ENCODE assay signal across 8 cellular contexts in genomic region chr6:125747589-125748533, GRCh38. TPM values are rescaled to one million over a fixed set of nuclear protein-coding genes. Genes with fewer than 3 reads are reported as not detected.
DNase-seq lines count a peak whose midpoint lies in the region; ATAC-seq and TF ChIP-seq lines count a peak whose summit lies in the region.

No MANE protein-coding gene starts in this region.

- H3K36me3 ChIP-seq in endodermal cell (ENCODE audit: control insufficient read depth, insufficient read depth, low read length) (no peaks in the 10 kb centered on the region), mucosa of descending colon (ENCODE audit: low read depth) (no peaks in the 10 kb centered on the region), thymus (ENCODE audit: control insufficient read depth, insufficient read depth) (no peaks in the 10 kb centered on the region)

- H3K36me3 Mint-ChIP-seq in activated CD4-positive, alpha-beta T cell treated with anti-CD3 and anti-CD28 coated beads, Interleukin-2, amount 10 ng/mL, durations not matched to agents 24 days and 14 days (ENCODE audit: low read depth) = peaks cover 6% of the 10 kb centered on the region
- no peaks in the 10 kb centered on the region for H3K36me3 Mint-ChIP-seq in endodermal cell (ENCODE audit: low read depth)

- peaks cover 75% of the 10 kb centered on the region for H3K27me3 Mint-ChIP-seq in activated CD4-positive, alpha-beta T cell treated with anti-CD3 and anti-CD28 coated beads, Interleukin-2, amount 10 ng/mL, durations not matched to agents 24 days and 14 days
- peaks cover 27% of the 10 kb centered on the region for H3K27me3 Mint-ChIP-seq in endodermal cell (ENCODE audit: insufficient read depth)

- H3K4me3 Mint-ChIP-seq in activated CD4-positive, alpha-beta T cell treated with anti-CD3 and anti-CD28 coated beads, Interleukin-2, amount 10 ng/mL, durations not matched to agents 24 days and 14 days = peak overlapping the region; percentile 86
- H3K4me3 Mint-ChIP-seq in endodermal cell = peak overlapping the region; percentile 83

- 0% methylated on average over 20 to 85 of the region's 85 CpGs for WGBS in endodermal cell (ENCODE audit: insufficient coverage in 1 of 2, insufficient read length in 1 of 2), 2 experiments
- 2% methylated on average over 85 of the region's 85 CpGs for WGBS in thymus

- in situ Hi-C loops in Caki2 (cut with HindIII; ENCODE audit: low pct_unique_long_range_greater_than_20kb, low sequenced_read_pairs) = no loop called here

- no peak overlapping the region for H3K27ac Mint-ChIP-seq in activated CD4-positive, alpha-beta T cell treated with anti-CD3 and anti-CD28 coated beads, Interleukin-2, amount 10 ng/mL, durations not matched to agents 24 days and 14 days
- peak overlapping the region; percentile 82 for H3K27ac Mint-ChIP-seq in endodermal cell

- H3K27me3 ChIP-seq in endodermal cell (ENCODE audit: control insufficient read depth, insufficient read depth, low read length, poor library complexity, severe bottlenecking) (peaks cover 61% of the 10 kb centered on the region), thymus (ENCODE audit: control insufficient read depth, insufficient read depth) (peaks cover 63% of the 10 kb centered on the region)

- peak overlapping the region; percentile 27 for H3K9ac ChIP-seq in endodermal cell (ENCODE audit: extremely low read depth, low read length, poor library complexity, severe bottlenecking)

- H3K4me1 ChIP-seq in endodermal cell (ENCODE audit: control insufficient read depth, insufficient read depth, low read length) = peaks cover 5% of the 10 kb centered on the region
- peaks cover 24% of the 10 kb centered on the region for H3K4me1 ChIP-seq in mucosa of descending colon (ENCODE audit: low read depth)
- H3K4me1 ChIP-seq in thymus (ENCODE audit: control insufficient read depth, insufficient read depth, low read length) = peaks cover 22% of the 10 kb centered on the region

- H3K9me3 Mint-ChIP-seq in activated CD4-positive, alpha-beta T cell treated with anti-CD3 and anti-CD28 coated beads, Interleukin-2, amount 10 ng/mL, durations not matched to agents 24 days and 14 days = no peaks in the 10 kb centered on the region
- no peaks in the 10 kb centered on the region for H3K9me3 Mint-ChIP-seq in endodermal cell

- ATAC-seq in mucosa of descending colon (peak; percentile 8), GM18519 (IDR thresholded peaks at IDR 0.05; ENCODE audit: low FRiP score, unreplicated experiment) (no peak)

- TF ChIP-seq CTCF in endodermal cell (conservative IDR thresholded peaks at IDR 0.05) (no peak), mucosa of descending colon (IDR thresholded peaks at IDR 0.05) (no peak)

- intact Hi-C loops in activated CD4-positive, alpha-beta T cell treated with anti-CD3 and anti-CD28 coated beads, Interleukin-2, amount 10 ng/mL, durations not matched to agents 24 days and 14 days (cut with micrococcal nuclease) = loop anchor here (2.0 to 5.0 kb wide), 2 partner anchors 33 to 236 kb away; no protein-coding TSS in a partner anchor
- intact Hi-C loops in mucosa of descending colon (cut with DNase I, micrococcal nuclease) = no loop called here

- H3K27ac ChIP-seq in endodermal cell (ENCODE audit: low read depth, low read length) (no peak overlapping the region), thymus (ENCODE audit: low read depth) (no peak overlapping the region)

- H3K9me3 ChIP-seq in endodermal cell (ENCODE audit: control insufficient read depth, low read length) = no peaks in the 10 kb centered on the region
- no peaks in the 10 kb centered on the region for H3K9me3 ChIP-seq in mucosa of descending colon
- H3K9me3 ChIP-seq in thymus (ENCODE audit: control insufficient read depth) = no peaks in the 10 kb centered on the region

- peaks cover 33% of the 10 kb centered on the region for H3K4me1 Mint-ChIP-seq in activated CD4-positive, alpha-beta T cell treated with anti-CD3 and anti-CD28 coated beads, Interleukin-2, amount 10 ng/mL, durations not matched to agents 24 days and 14 days
- peaks cover 32% of the 10 kb centered on the region for H3K4me1 Mint-ChIP-seq in endodermal cell

- DNase-seq in Caki2 (ENCODE audit: low read depth) = peak; percentile 59
- peak; percentile 15 to 22 for DNase-seq in Kasumi-1 (lab: John Stamatoyannopoulos, UW)
- DNase-seq in activated CD4-positive, alpha-beta T cell treated with anti-CD3 and anti-CD28 coated beads, Interleukin-2, amount 10 ng/mL, durations not matched to agents 24 days and 14 days = peak; percentile 73
- DNase-seq in endodermal cell = peak; percentile 84
- peak; percentile 34 to 58 (median 57) for DNase-seq in mucosa of descending colon
- no peak for DNase-seq in NCI-H128 (lab: John Stamatoyannopoulos, UW; ENCODE audit: unreplicated experiment)

- H3K4me3 ChIP-seq in endodermal cell (ENCODE audit: low read length) = peak overlapping the region; percentile 94
- no peak overlapping the region for H3K4me3 ChIP-seq in mucosa of descending colon
- H3K4me3 ChIP-seq in thymus (ENCODE audit: low read length) = peak overlapping the region; percentile 69

RNA-seq across cellular contexts. Expression of gene HEY2, which starts 1.6 kb away (rescaled TPM):
- total RNA-seq in Caki2 (2014; rRNA removed; shearing (Covaris generic); ENCODE audit: low replicate concordance) = 3.2 TPM in 2 replicates
- total RNA-seq in activated CD4-positive, alpha-beta T cell treated with anti-CD3 and anti-CD28 coated beads, Interleukin-2, amount 10 ng/mL, durations not matched to agents 24 days and 14 days = not detected in 2 replicates
- total RNA-seq in endodermal cell (1 to 10 TPM; 2.3 to 4.3 TPM), mucosa of descending colon (1 to 10 TPM in 2 of 3 donors, under 1 TPM in 1; 0.58 to 2.9 (median 1.5) TPM)
- polyA plus RNA-seq in endodermal cell (2013, experiment 1 of 2) = 2.2 TPM
- 2.6 TPM for polyA plus RNA-seq in endodermal cell (2013, experiment 2 of 2)
- polyA plus RNA-seq in thymus = 2.8 TPM

RNA-seq across cellular contexts. Expression of gene NCOA7, which starts 42.9 kb away (rescaled TPM):
- total RNA-seq in Caki2 (2014; rRNA removed; shearing (Covaris generic); ENCODE audit: low replicate concordance) = 25.9 and 36.1 TPM in 2 replicates
- total RNA-seq in activated CD4-positive, alpha-beta T cell treated with anti-CD3 and anti-CD28 coated beads, Interleukin-2, amount 10 ng/mL, durations not matched to agents 24 days and 14 days = 52.5 and 53.7 TPM in 2 replicates
- total RNA-seq in endodermal cell (10 to 100 TPM; 11.4 to 15.2 TPM), mucosa of descending colon (10 to 100 TPM; 28.9 to 54.0 (median 49.6) TPM)
- 3.5 TPM for polyA plus RNA-seq in endodermal cell (2013, experiment 1 of 2)
- 4.6 TPM for polyA plus RNA-seq in endodermal cell (2013, experiment 2 of 2)
- 15.8 TPM for polyA plus RNA-seq in thymus
